ENCODE assay signal across 1 cellular context in the genomic region with DNA sequence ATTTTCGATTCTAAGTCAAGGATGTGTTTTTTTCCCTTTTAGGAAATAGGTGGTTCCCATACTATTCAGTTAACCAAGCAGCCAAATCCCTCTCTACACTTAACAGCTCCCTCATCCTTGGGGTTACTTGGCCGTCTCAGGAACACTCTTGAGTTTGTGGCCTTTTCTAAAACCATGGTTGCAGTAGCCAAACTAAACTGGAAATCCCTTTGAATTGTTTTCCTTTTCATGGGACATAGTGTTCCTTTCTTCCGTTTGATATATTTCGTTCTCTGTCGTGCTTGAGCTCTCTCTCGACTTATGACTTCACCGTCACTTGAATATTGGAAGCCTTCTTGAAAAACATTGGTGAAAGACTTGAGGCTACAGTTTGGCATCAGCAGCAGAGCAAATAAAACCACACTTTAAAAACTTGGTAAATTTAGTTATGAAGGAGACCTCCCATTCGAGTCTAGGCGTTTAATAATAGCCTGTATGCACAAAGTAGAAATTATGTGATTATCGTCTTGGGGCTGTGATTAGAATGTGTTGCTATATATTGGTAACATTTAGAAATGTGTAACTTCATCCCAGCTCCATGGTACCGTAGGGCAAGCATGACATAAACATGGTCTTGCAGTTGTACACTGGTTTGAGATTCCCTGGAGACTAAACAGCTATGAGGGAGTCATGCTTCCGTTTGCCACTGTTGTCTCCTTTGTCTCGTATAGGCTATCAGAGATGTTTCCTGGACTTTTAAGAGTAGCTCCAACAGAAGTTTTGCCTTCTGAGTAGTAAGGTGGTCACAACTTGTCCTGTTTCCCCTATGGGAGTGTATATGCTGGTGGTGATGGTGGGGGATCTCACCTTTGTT.
TF ChIP-seq lines count a peak whose summit lies in the region.

No MANE protein-coding gene starts in this region.

TF ChIP-seq in GM23338, 12 proteins besides CTCF, POLR2A, EP300 and RAD21 (continued from another document):
- no peak for TF ChIP-seq EZH2phosphoT487 (IDR thresholded peaks at IDR 0.05; ENCODE audit: unreplicated experiment)
- TF ChIP-seq, protein P1, sequence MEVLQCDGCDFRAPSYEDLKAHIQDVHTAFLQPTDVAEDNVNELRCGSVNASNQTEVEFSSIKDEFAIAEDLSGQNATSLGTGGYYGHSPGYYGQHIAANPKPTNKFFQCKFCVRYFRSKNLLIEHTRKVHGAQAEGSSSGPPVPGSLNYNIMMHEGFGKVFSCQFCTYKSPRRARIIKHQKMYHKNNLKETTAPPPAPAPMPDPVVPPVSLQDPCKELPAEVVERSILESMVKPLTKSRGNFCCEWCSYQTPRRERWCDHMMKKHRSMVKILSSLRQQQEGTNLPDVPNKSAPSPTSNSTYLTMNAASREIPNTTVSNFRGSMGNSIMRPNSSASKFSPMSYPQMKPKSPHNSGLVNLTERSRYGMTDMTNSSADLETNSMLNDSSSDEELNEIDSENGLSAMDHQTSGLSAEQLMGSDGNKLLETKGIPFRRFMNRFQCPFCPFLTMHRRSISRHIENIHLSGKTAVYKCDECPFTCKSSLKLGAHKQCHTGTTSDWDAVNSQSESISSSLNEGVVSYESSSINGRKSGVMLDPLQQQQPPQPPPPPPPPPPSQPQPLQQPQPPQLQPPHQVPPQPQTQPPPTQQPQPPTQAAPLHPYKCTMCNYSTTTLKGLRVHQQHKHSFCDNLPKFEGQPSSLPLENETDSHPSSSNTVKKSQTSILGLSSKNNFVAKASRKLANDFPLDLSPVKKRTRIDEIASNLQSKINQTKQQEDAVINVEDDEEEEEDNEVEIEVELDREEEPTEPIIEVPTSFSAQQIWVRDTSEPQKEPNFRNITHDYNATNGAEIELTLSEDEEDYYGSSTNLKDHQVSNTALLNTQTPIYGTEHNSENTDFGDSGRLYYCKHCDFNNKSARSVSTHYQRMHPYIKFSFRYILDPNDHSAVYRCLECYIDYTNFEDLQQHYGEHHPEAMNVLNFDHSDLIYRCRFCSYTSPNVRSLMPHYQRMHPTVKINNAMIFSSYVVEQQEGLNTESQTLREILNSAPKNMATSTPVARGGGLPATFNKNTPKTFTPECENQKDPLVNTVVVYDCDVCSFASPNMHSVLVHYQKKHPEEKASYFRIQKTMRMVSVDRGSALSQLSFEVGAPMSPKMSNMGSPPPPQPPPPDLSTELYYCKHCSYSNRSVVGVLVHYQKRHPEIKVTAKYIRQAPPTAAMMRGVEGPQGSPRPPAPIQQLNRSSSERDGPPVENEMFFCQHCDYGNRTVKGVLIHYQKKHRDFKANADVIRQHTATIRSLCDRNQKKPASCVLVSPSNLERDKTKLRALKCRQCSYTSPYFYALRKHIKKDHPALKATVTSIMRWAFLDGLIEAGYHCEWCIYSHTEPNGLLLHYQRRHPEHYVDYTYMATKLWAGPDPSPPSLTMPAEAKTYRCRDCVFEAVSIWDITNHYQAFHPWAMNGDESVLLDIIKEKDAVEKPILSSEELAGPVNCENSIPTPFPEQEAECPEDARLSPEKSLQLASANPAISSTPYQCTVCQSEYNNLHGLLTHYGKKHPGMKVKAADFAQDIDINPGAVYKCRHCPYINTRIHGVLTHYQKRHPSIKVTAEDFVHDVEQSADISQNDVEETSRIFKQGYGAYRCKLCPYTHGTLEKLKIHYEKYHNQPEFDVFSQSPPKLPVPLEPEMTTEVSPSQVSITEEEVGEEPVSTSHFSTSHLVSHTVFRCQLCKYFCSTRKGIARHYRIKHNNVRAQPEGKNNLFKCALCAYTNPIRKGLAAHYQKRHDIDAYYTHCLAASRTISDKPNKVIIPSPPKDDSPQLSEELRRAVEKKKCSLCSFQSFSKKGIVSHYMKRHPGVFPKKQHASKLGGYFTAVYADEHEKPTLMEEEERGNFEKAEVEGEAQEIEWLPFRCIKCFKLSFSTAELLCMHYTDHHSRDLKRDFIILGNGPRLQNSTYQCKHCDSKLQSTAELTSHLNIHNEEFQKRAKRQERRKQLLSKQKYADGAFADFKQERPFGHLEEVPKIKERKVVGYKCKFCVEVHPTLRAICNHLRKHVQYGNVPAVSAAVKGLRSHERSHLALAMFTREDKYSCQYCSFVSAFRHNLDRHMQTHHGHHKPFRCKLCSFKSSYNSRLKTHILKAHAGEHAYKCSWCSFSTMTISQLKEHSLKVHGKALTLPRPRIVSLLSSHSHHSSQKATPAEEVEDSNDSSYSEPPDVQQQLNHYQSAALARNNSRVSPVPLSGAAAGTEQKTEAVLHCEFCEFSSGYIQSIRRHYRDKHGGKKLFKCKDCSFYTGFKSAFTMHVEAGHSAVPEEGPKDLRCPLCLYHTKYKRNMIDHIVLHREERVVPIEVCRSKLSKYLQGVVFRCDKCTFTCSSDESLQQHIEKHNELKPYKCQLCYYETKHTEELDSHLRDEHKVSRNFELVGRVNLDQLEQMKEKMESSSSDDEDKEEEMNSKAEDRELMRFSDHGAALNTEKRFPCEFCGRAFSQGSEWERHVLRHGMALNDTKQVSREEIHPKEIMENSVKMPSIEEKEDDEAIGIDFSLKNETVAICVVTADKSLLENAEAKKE (CRISPR knock-in tag; IDR thresholded peaks at IDR 0.05), result no peak
- TF ChIP-seq POLR2AphosphoS5 (IDR thresholded peaks at IDR 0.05; ENCODE audit: low read depth), result no peak
- TF ChIP-seq NANOG (IDR thresholded peaks at IDR 0.05; ENCODE audit: borderline replicate concordance), result no peak
- no peak for TF ChIP-seq JUNB (IDR thresholded peaks at IDR 0.05; ENCODE audit: unreplicated experiment)
- TF ChIP-seq, protein P2, sequence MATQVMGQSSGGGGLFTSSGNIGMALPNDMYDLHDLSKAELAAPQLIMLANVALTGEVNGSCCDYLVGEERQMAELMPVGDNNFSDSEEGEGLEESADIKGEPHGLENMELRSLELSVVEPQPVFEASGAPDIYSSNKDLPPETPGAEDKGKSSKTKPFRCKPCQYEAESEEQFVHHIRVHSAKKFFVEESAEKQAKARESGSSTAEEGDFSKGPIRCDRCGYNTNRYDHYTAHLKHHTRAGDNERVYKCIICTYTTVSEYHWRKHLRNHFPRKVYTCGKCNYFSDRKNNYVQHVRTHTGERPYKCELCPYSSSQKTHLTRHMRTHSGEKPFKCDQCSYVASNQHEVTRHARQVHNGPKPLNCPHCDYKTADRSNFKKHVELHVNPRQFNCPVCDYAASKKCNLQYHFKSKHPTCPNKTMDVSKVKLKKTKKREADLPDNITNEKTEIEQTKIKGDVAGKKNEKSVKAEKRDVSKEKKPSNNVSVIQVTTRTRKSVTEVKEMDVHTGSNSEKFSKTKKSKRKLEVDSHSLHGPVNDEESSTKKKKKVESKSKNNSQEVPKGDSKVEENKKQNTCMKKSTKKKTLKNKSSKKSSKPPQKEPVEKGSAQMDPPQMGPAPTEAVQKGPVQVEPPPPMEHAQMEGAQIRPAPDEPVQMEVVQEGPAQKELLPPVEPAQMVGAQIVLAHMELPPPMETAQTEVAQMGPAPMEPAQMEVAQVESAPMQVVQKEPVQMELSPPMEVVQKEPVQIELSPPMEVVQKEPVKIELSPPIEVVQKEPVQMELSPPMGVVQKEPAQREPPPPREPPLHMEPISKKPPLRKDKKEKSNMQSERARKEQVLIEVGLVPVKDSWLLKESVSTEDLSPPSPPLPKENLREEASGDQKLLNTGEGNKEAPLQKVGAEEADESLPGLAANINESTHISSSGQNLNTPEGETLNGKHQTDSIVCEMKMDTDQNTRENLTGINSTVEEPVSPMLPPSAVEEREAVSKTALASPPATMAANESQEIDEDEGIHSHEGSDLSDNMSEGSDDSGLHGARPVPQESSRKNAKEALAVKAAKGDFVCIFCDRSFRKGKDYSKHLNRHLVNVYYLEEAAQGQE (IDR thresholded peaks at IDR 0.05; ENCODE audit: unreplicated experiment), result no peak
- TF ChIP-seq, protein P3, sequence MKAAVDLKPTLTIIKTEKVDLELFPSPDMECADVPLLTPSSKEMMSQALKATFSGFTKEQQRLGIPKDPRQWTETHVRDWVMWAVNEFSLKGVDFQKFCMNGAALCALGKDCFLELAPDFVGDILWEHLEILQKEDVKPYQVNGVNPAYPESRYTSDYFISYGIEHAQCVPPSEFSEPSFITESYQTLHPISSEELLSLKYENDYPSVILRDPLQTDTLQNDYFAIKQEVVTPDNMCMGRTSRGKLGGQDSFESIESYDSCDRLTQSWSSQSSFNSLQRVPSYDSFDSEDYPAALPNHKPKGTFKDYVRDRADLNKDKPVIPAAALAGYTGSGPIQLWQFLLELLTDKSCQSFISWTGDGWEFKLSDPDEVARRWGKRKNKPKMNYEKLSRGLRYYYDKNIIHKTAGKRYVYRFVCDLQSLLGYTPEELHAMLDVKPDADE (IDR thresholded peaks at IDR 0.05), result no peak
- TF ChIP-seq ZNF331 (CRISPR knock-in tag; IDR thresholded peaks at IDR 0.05; ENCODE audit: low read depth), result no peak
- TF ChIP-seq STAT1 (IDR thresholded peaks at IDR 0.05; ENCODE audit: unreplicated experiment), result no peak
- TF ChIP-seq CREB1 (CRISPR knock-in tag; IDR thresholded peaks at IDR 0.05; ENCODE audit: low read depth), result no peak
